8 cellular contexts compared by ENCODE assay signal in genomic region chr4:98663226-98664006, GRCh38. TPM values are rescaled to one million over a fixed set of nuclear protein-coding genes. Genes with fewer than 3 reads are reported as not detected.
DNase-seq lines count a peak whose midpoint lies in the region; ATAC-seq, FAIRE-seq and TF ChIP-seq lines count a peak whose summit lies in the region.

No MANE protein-coding gene starts in this region.

- no peaks in the 10 kb centered on the region for H3K9me3 Mint-ChIP-seq in activated naive CD8-positive, alpha-beta T cell (ENCODE audit: low read depth)

- no peak for TF ChIP-seq CTCF in gastroesophageal sphincter (IDR thresholded peaks at IDR 0.05)

- H3K27me3 Mint-ChIP-seq in activated naive CD8-positive, alpha-beta T cell: no peaks in the 10 kb centered on the region

- TF ChIP-seq EP300 in gastroesophageal sphincter (IDR thresholded peaks at IDR 0.05): no peak

- DNase-seq in GM18507 (ENCODE audit: extremely low spot score, insufficient read length, low read depth): peak; percentile 42
- peak; percentile 86 for DNase-seq in SKM-1 treated with dmso at 0.1 percent for 144 hours (lab: John Stamatoyannopoulos, UW; ENCODE audit: unreplicated experiment)
- DNase-seq in stimulated activated CD4-positive, alpha-beta T cell treated with anti-CD3 and anti-CD28 coated beads, Interleukin-4, amount 100 ng/mL, for 4 hours: peak; percentile 55 to 81
- no peak for DNase-seq in NOMO-1 (lab: John Stamatoyannopoulos, UW; ENCODE audit: unreplicated experiment in 2 of 2)
- no peak for DNase-seq in mucosa of gallbladder (ENCODE audit: low spot score)

- H3K4me3 Mint-ChIP-seq in activated naive CD8-positive, alpha-beta T cell: peak overlapping the region; percentile 71

- H3K36me3 ChIP-seq in gastroesophageal sphincter: no peaks in the 10 kb centered on the region

- H3K4me1 Mint-ChIP-seq in activated naive CD8-positive, alpha-beta T cell (ENCODE audit: low read depth): peaks cover 61% of the 10 kb centered on the region

- no peaks in the 10 kb centered on the region for H3K36me3 Mint-ChIP-seq in activated naive CD8-positive, alpha-beta T cell

- WGBS in gastroesophageal sphincter (ENCODE audit: low coverage in 1 of 2), 2 donors: 51 to 81% methylated on average over 3 to 8 of the region's 10 CpGs

- no peak overlapping the region for H3K27ac ChIP-seq in gastroesophageal sphincter

- peak; percentile 71 for ATAC-seq in HG02759 (IDR thresholded peaks at IDR 0.05; ENCODE audit: unreplicated experiment)
- ATAC-seq in gastroesophageal sphincter: no peak

- H3K4me1 ChIP-seq in gastroesophageal sphincter: peaks cover 0 to 17% (median 7%) of the 10 kb centered on the region in 3 donors

- no peak for TF ChIP-seq POLR2A in gastroesophageal sphincter (IDR thresholded peaks at IDR 0.05)

- no peak overlapping the region for H3K4me3 ChIP-seq in gastroesophageal sphincter

- no peaks in the 10 kb centered on the region for H3K9me3 ChIP-seq in gastroesophageal sphincter

- H3K27me3 ChIP-seq in gastroesophageal sphincter: no peaks in the 10 kb centered on the region

- H3K27ac Mint-ChIP-seq in activated naive CD8-positive, alpha-beta T cell: peak overlapping the region; percentile 98

- FAIRE-seq in GM18507 (lab: Jason Lieb, UNC): peak; percentile 96

RNA-seq across cellular contexts. Expression of gene TSPAN5, which starts 5.0 kb away (rescaled TPM):
- total RNA-seq in mucosa of gallbladder: 3.2 TPM
- total RNA-seq in gastroesophageal sphincter: 10 to 100 TPM in 3 of 4 donors, 1 to 10 TPM in 1; 9.8 to 14.0 (median 12.2) TPM

Comparison
In these comparisons a context has a peak if more than half of its experiments do, and no peak if none do; other contexts are left out.
1. DNase-seq: peak in GM18507 (single experiment), SKM-1 treated with dmso at 0.1 percent for 144 hours (single experiment) and stimulated activated CD4-positive, alpha-beta T cell treated with anti-CD3 and anti-CD28 coated beads, Interleukin-4, amount 100 ng/mL, for 4 hours (2 of 2); none in NOMO-1 (0 of 2) and mucosa of gallbladder (single experiment).